In genomic region chr1:178172939-178173338, GRCh38 we compare ENCODE assay signal across 16 cellular contexts.
DNase-seq lines count a peak whose midpoint lies in the region; ATAC-seq and TF ChIP-seq lines count a peak whose summit lies in the region.
"Had no signal": no experiment of that assay in that cellular context is flagged by ENCODE, and none has a peak within 500 bp of the region (broad histone marks: within the 10 kb centered on the region; RNA-seq: fewer than 3 reads in every experiment).

No MANE protein-coding gene starts in this region.

- no peak overlapping the region for H3K9ac ChIP-seq in mesendoderm (ENCODE audit: low read length)
- H3K9ac ChIP-seq: KMS-11 had no signal

- no peak overlapping the region for H3K23ac ChIP-seq in mesendoderm (ENCODE audit: low read length)

- H3K27me3 ChIP-seq in RWPE2 (ENCODE audit: insufficient read depth, poor library complexity, severe bottlenecking) (no peaks in the 10 kb centered on the region), mesendoderm (ENCODE audit: insufficient read depth, low read length, poor library complexity) (no peaks in the 10 kb centered on the region), hepatocyte (no peaks in the 10 kb centered on the region)
- H3K27me3 ChIP-seq: dorsolateral prefrontal cortex, esophagus squamous epithelium had no signal

- H3K79me1 ChIP-seq in mesendoderm (ENCODE audit: low read length): peaks cover 6% of the 10 kb centered on the region

- no peak overlapping the region for H4K5ac ChIP-seq in mesendoderm (ENCODE audit: low read length)

- H3K79me2 ChIP-seq in mesendoderm (ENCODE audit: control insufficient read depth, insufficient read depth, low read length) (peaks cover 9% of the 10 kb centered on the region), hepatocyte (peaks cover 71% of the 10 kb centered on the region)

- H3K56ac ChIP-seq in mesendoderm (ENCODE audit: low read length): no peak overlapping the region

- no peak overlapping the region for H4K8ac ChIP-seq in mesendoderm (ENCODE audit: low read depth, low read length)

- H3K18ac ChIP-seq in mesendoderm (ENCODE audit: low read length): no peak overlapping the region

- H3K36me3 ChIP-seq in RWPE2 (ENCODE audit: low read depth) (no peaks in the 10 kb centered on the region), mesendoderm (ENCODE audit: control insufficient read depth, insufficient read depth, low read length) (no peaks in the 10 kb centered on the region), hepatocyte (replicated peaks; ENCODE audit: insufficient read depth, low read depth) (no peaks in the 10 kb centered on the region)
- H3K36me3 ChIP-seq: esophagus squamous epithelium had no signal

- DNase-seq in EH (ENCODE audit: low read depth) (peak; percentile 24), RWPE2 (ENCODE audit: low spot score) (no peak), dermis blood vessel endothelial cell (peak; percentile 63), mesendoderm (peak; percentile 69), hepatocyte (ENCODE audit: low spot score) (no peak), KBM-7 (no peak)
- DNase-seq: activated CD4-positive, alpha-beta T cell treated with anti-CD3 and anti-CD28 coated beads for 4 hours; activated T-cell treated with anti-CD3 and anti-CD28 coated beads, Interleukin-2, amount 50 U/mL, for 4 hours; AML-193; dorsolateral prefrontal cortex; esophagus squamous epithelium; retina; SHP77 treated with DMSO at 0.1 percent for 48 hours had no signal

- no peak for TF ChIP-seq CTCF in RWPE2 (IDR thresholded peaks at IDR 0.05; ENCODE audit: poor library complexity, severe bottlenecking)
- TF ChIP-seq CTCF in hepatocyte (IDR thresholded peaks at IDR 0.05; ENCODE audit: poor library complexity): no peak

- no peaks in the 10 kb centered on the region for H3K9me2 ChIP-seq in hepatocyte (replicated peaks; ENCODE audit: insufficient read depth)

- H3K9me3 ChIP-seq in RWPE2 (ENCODE audit: severe bottlenecking) (no peaks in the 10 kb centered on the region), hepatocyte (ENCODE audit: low read depth) (no peaks in the 10 kb centered on the region)
- H3K9me3 ChIP-seq: esophagus squamous epithelium had no signal

- no peak overlapping the region for H3K4ac ChIP-seq in mesendoderm (ENCODE audit: low read depth, low read length)

- ATAC-seq in RWPE2 (ENCODE audit: low read depth) (peak; percentile 81), HG02571 (IDR thresholded peaks at IDR 0.05; ENCODE audit: unreplicated experiment) (no peak), GM18858 (IDR thresholded peaks at IDR 0.05; ENCODE audit: unreplicated experiment) (no peak)
- ATAC-seq: activated T-cell treated with anti-CD3 and anti-CD28 coated beads, Interleukin-2, amount 50 U/mL, for 4 hours had no signal

- WGBS in mesendoderm (ENCODE audit: extremely low coverage, insufficient coverage, low lambda C conversion rate): no CpG with 5 or more reads among the region's 3 CpGs
- WGBS in hepatocyte (ENCODE audit: low lambda C conversion rate, missing lambda C conversion rate): 80% methylated on average over 3 of the region's 3 CpGs

- H3K4me2 ChIP-seq in mesendoderm (ENCODE audit: low read length): no peak overlapping the region
- H3K4me2 ChIP-seq in hepatocyte: no peak overlapping the region
- H3K4me2 ChIP-seq: KMS-11 had no signal

- H2BK15ac ChIP-seq in mesendoderm (replicated peaks; ENCODE audit: low read depth): no peak overlapping the region

- H4K20me1 ChIP-seq in hepatocyte (ENCODE audit: insufficient read depth, poor library complexity, severe bottlenecking): no peaks in the 10 kb centered on the region

- H3K4me1 ChIP-seq in RWPE2 (ENCODE audit: insufficient read depth, poor library complexity, severe bottlenecking) (peaks cover 28% of the 10 kb centered on the region), mesendoderm (ENCODE audit: control insufficient read depth, low read depth, low read length) (no peaks in the 10 kb centered on the region), hepatocyte (ENCODE audit: insufficient read depth) (peaks cover 4% of the 10 kb centered on the region)

- no peak overlapping the region for H2AK5ac ChIP-seq in mesendoderm (ENCODE audit: low read length)

- no peak overlapping the region for H2BK120ac ChIP-seq in mesendoderm (ENCODE audit: low read depth, low read length)

- in situ Hi-C loops in KBM-7 (cut with MboI; ENCODE audit: low pct_unique_long_range_greater_than_20kb, low sequenced_read_pairs): no loop called here

- no peak overlapping the region for H2BK5ac ChIP-seq in mesendoderm (ENCODE audit: low read length)

- peak overlapping the region; percentile 35 for H3K27ac ChIP-seq in RWPE2 (ENCODE audit: poor library complexity, severe bottlenecking)
- no peak overlapping the region for H3K27ac ChIP-seq in mesendoderm (ENCODE audit: low read depth, low read length)
- H3K27ac ChIP-seq in hepatocyte: no peak overlapping the region
- H3K27ac ChIP-seq: dorsolateral prefrontal cortex, esophagus squamous epithelium, KMS-11 had no signal

- H3K4me3 ChIP-seq in RWPE2 (ENCODE audit: severe bottlenecking) (no peak overlapping the region), mesendoderm (ENCODE audit: low read length) (no peak overlapping the region), hepatocyte (no peak overlapping the region)
- H3K4me3 ChIP-seq: dorsolateral prefrontal cortex, esophagus squamous epithelium had no signal

- no peak overlapping the region for H2AFZ ChIP-seq in hepatocyte

Comparison
In these comparisons a context has a peak if more than half of its experiments do, and no peak if none do; other contexts are left out.
1. DNase-seq: peak in EH (single experiment), dermis blood vessel endothelial cell (single experiment) and mesendoderm (single experiment); none in RWPE2 (single experiment), hepatocyte (single experiment) and KBM-7 (single experiment).